In genomic region chr4:5051692-5052423, GRCh38 we compare ENCODE assay signal across 8 cellular contexts. TPM values are rescaled to one million over a fixed set of nuclear protein-coding genes. Genes with fewer than 3 reads are reported as not detected.
DNase-seq lines count a peak whose midpoint lies in the region; ATAC-seq and TF ChIP-seq lines count a peak whose summit lies in the region.

No MANE protein-coding gene starts in this region.

- POLR2A ChIA-PET in CD4-positive, alpha-beta T cell (lab: Charles Lee) = no interaction called here

- H3K4me3 Mint-ChIP-seq in CD4-positive, alpha-beta T cell = peak overlapping the region; percentile 58

- intact Hi-C loops in CD4-positive, alpha-beta T cell (cut with DNase I, micrococcal nuclease) = no loop called here

- TF ChIP-seq CTCF in CD4-positive, alpha-beta T cell (IDR thresholded peaks at IDR 0.05) = no peak
- TF ChIP-seq CTCF in fibroblast of villous mesenchyme (IDR thresholded peaks at IDR 0.05; ENCODE audit: insufficient read depth, low read depth, low read length) (no peak), osteoblast (IDR thresholded peaks at IDR 0.05; ENCODE audit: extremely low read depth, low read depth, low read length) (no peak)

- peak overlapping the region; percentile 79 for H3K4me3 ChIP-seq in NT2/D1 (ENCODE audit: insufficient read length, low read depth)
- H3K4me3 ChIP-seq in fibroblast of villous mesenchyme (ENCODE audit: low read depth, low read length) = peak overlapping the region; percentile 58
- peak overlapping the region; percentile 70 for H3K4me3 ChIP-seq in osteoblast (ENCODE audit: insufficient read depth, low read length)

- no peaks in the 10 kb centered on the region for H3K36me3 Mint-ChIP-seq in CD4-positive, alpha-beta T cell (ENCODE audit: low read depth)

- H3K27me3 Mint-ChIP-seq in CD4-positive, alpha-beta T cell = peaks cover 66% of the 10 kb centered on the region

- H3K4me2 ChIP-seq in osteoblast (ENCODE audit: insufficient read depth, low read length) = peak overlapping the region; percentile 97

- CTCF ChIA-PET in CD4-positive, alpha-beta T cell (lab: Charles Lee) = no interaction called here

- H3K9ac ChIP-seq in NT2/D1 (ENCODE audit: insufficient read length, low read depth) = peak overlapping the region; percentile 79

- no peaks in the 10 kb centered on the region for H4K20me1 ChIP-seq in osteoblast (ENCODE audit: insufficient read depth, low read length)

- H3K36me3 ChIP-seq in NT2/D1 (ENCODE audit: insufficient read depth, insufficient read length, low read length) (no peaks in the 10 kb centered on the region), osteoblast (ENCODE audit: insufficient read depth, low read length) (no peaks in the 10 kb centered on the region)

- no peaks in the 10 kb centered on the region for H3K9me3 Mint-ChIP-seq in CD4-positive, alpha-beta T cell

- no peak for ATAC-seq in CD4-positive, alpha-beta T cell (ENCODE audit: poor library complexity)
- no peak for ATAC-seq in HG03175 (IDR thresholded peaks at IDR 0.05; ENCODE audit: unreplicated experiment)

- no peak for DNase-seq in CD4-positive, alpha-beta T cell
- DNase-seq in NT2/D1 (ENCODE audit: low read depth, low spot score) (no peak), fibroblast of villous mesenchyme (ENCODE audit: low read depth) (no peak), osteoblast (ENCODE audit: insufficient read length, low spot score, missing footprints) (peak; percentile 87), NCI-H1436 treated with DMSO at 0.1 percent for 48 hours (lab: John Stamatoyannopoulos, UW) (no peak), NOMO-1 (lab: John Stamatoyannopoulos, UW; ENCODE audit: unreplicated experiment in 2 of 2) (no peak), MV-4-11 (lab: John Stamatoyannopoulos, UW) (no peak)

- H3K27me3 ChIP-seq in CD4-positive, alpha-beta T cell (ENCODE audit: control insufficient read depth, insufficient read depth, low read length) = peaks cover 33% of the 10 kb centered on the region
- H3K27me3 ChIP-seq in NT2/D1 (ENCODE audit: insufficient read depth, insufficient read length) (peaks cover 31% of the 10 kb centered on the region), osteoblast (ENCODE audit: insufficient read depth, low read length) (peaks cover 5% of the 10 kb centered on the region)

- H3K4me1 ChIP-seq in NT2/D1 (ENCODE audit: insufficient read depth, insufficient read length) (peaks cover 4% of the 10 kb centered on the region), osteoblast (ENCODE audit: insufficient read depth, low read length) (peaks cover 13% of the 10 kb centered on the region)

- no peaks in the 10 kb centered on the region for H3K79me2 ChIP-seq in osteoblast (ENCODE audit: insufficient read depth, low read length)

- H2AFZ ChIP-seq in osteoblast (ENCODE audit: low read length) = peak overlapping the region; percentile 85

- peaks cover 11% of the 10 kb centered on the region for H3K4me1 Mint-ChIP-seq in CD4-positive, alpha-beta T cell (ENCODE audit: low read depth)

- H3K27ac ChIP-seq in CD4-positive, alpha-beta T cell (ENCODE audit: low read depth, low read length) = no peak overlapping the region
- H3K27ac ChIP-seq in osteoblast (ENCODE audit: low read depth, low read length) = no peak overlapping the region

- H3K27ac Mint-ChIP-seq in CD4-positive, alpha-beta T cell = no peak overlapping the region

- no peaks in the 10 kb centered on the region for H3K9me3 ChIP-seq in CD4-positive, alpha-beta T cell (ENCODE audit: control insufficient read depth, low read length)
- no peaks in the 10 kb centered on the region for H3K9me3 ChIP-seq in NT2/D1 (ENCODE audit: insufficient read depth, low read length)
- H3K9me3 ChIP-seq in osteoblast (ENCODE audit: low read depth, low read length) = no peaks in the 10 kb centered on the region

RNA-seq across cellular contexts. Expression of gene STK32B, which starts 0.6 kb away (rescaled TPM):
- total RNA-seq in CD4-positive, alpha-beta T cell = not detected
- total RNA-seq in fibroblast of villous mesenchyme (1.3 and 2.6 TPM in 2 replicates), osteoblast (1.1 and 2.7 TPM in 2 replicates)

RNA-seq across cellular contexts. Expression of gene CYTL1, which starts 32.6 kb away (rescaled TPM):
- not detected for total RNA-seq in CD4-positive, alpha-beta T cell
- total RNA-seq in fibroblast of villous mesenchyme = 1.3 TPM in 1 of 2 replicates, not detected in the other
- total RNA-seq in osteoblast = 0.36 and 15.3 TPM in 2 replicates
